ENCODE assay signal across 23 cellular contexts in genomic region chr5:107858324-107858723, GRCh38.
"Had no signal": no experiment of that assay in that cellular context is flagged by ENCODE, and none has a peak within 500 bp of the region (broad histone marks: within the 10 kb centered on the region; RNA-seq: fewer than 3 reads in every experiment).

No MANE protein-coding gene starts in this region.

- FAIRE-seq: keratinocyte, small intestine had no signal

- H3K9me3 ChIP-seq: gastrocnemius medialis, lower lobe of right lung, right lobe of liver, thoracic aorta, tibial nerve, upper lobe of left lung, vagina had no signal

- H3K9ac ChIP-seq: neural progenitor cell, parathyroid adenoma had no signal

- H3K4me3 ChIP-seq: gastrocnemius medialis, lower lobe of right lung, neural progenitor cell, right lobe of liver, thoracic aorta, tibial nerve, upper lobe of left lung, vagina had no signal

- H3K27ac ChIP-seq: gastrocnemius medialis, lower lobe of right lung, neural progenitor cell, parathyroid adenoma, right lobe of liver, thoracic aorta, tibial nerve, upper lobe of left lung, vagina had no signal

- H3K9me3 Mint-ChIP-seq: effector memory CD8-positive, alpha-beta T cell; naive B cell; natural killer cell treated with Interleukin-12 subunit alpha and Interleukin-12 subunit beta and Interleukin-15 and Interleukin-18, amount 100 ng/mL, for 72 hours; stimulated activated naive B cell treated with anti-CD40 and anti-IgM and Interleukin-4, amounts not matched to agents 10 μg/mL and 1 μg/mL and 100 μg/mL, for 72 hours; stimulated activated naive CD8-positive, alpha-beta T cell treated with anti-CD3 and anti-CD28 coated beads, Interleukin-15, Interleukin-2, amounts not matched to agents 100 ng/mL and 50 ng/mL, for 24 hours had no signal

- H3K27ac Mint-ChIP-seq: effector memory CD8-positive, alpha-beta T cell; naive B cell; natural killer cell treated with Interleukin-12 subunit alpha and Interleukin-12 subunit beta and Interleukin-15 and Interleukin-18, amount 100 ng/mL, for 72 hours; neural progenitor cell; progenitor cell of endocrine pancreas; stimulated activated naive B cell treated with anti-CD40 and anti-IgM and Interleukin-4, amounts not matched to agents 10 μg/mL and 1 μg/mL and 100 μg/mL, for 72 hours; stimulated activated naive CD8-positive, alpha-beta T cell treated with anti-CD3 and anti-CD28 coated beads, Interleukin-15, Interleukin-2, amounts not matched to agents 100 ng/mL and 50 ng/mL, for 24 hours had no signal

- H3K27me3 Mint-ChIP-seq: effector memory CD8-positive, alpha-beta T cell; naive B cell; natural killer cell treated with Interleukin-12 subunit alpha and Interleukin-12 subunit beta and Interleukin-15 and Interleukin-18, amount 100 ng/mL, for 72 hours; progenitor cell of endocrine pancreas; stimulated activated naive B cell treated with anti-CD40 and anti-IgM and Interleukin-4, amounts not matched to agents 10 μg/mL and 1 μg/mL and 100 μg/mL, for 72 hours; stimulated activated naive CD8-positive, alpha-beta T cell treated with anti-CD3 and anti-CD28 coated beads, Interleukin-15, Interleukin-2, amounts not matched to agents 100 ng/mL and 50 ng/mL, for 24 hours had no signal

- H3K36me3 Mint-ChIP-seq: natural killer cell treated with Interleukin-12 subunit alpha and Interleukin-12 subunit beta and Interleukin-15 and Interleukin-18, amount 100 ng/mL, for 72 hours; neural progenitor cell had no signal

- H3K36me3 ChIP-seq: neural progenitor cell, right lobe of liver, thoracic aorta, upper lobe of left lung had no signal

- H3K27me3 ChIP-seq: gastrocnemius medialis, neural progenitor cell, right lobe of liver, tibial nerve, upper lobe of left lung, vagina had no signal

- H3K4me1 Mint-ChIP-seq: naive B cell; neural progenitor cell; stimulated activated naive B cell treated with anti-CD40 and anti-IgM and Interleukin-4, amounts not matched to agents 10 μg/mL and 1 μg/mL and 100 μg/mL, for 72 hours had no signal

- H3K4me1 ChIP-seq: gastrocnemius medialis, lower lobe of right lung, parathyroid adenoma, right lobe of liver, tibial nerve, upper lobe of left lung, vagina had no signal

- DNase-seq: cortex of kidney; effector memory CD8-positive, alpha-beta T cell; foreskin fibroblast; gastrocnemius medialis; head of caudate nucleus; left ventricle myocardium superior; lower lobe of right lung; naive B cell; right lobe of liver; small intestine; stimulated activated CD4-positive, alpha-beta T cell treated with anti-CD3 and anti-CD28 coated beads, Interleukin-15, amount 100 ng/mL, for 24 hours; stimulated activated CD4-positive, alpha-beta T cell treated with anti-CD3 and anti-CD28 coated beads, Interleukin-2, amount 100 ng/mL, for 48 hours; stimulated activated naive B cell treated with anti-CD40 and anti-IgM and Interleukin-4, amounts not matched to agents 10 μg/mL and 1 μg/mL and 100 μg/mL, for 72 hours; upper lobe of left lung had no signal

- H3K4me3 Mint-ChIP-seq: effector memory CD8-positive, alpha-beta T cell; naive B cell; natural killer cell treated with Interleukin-12 subunit alpha and Interleukin-12 subunit beta and Interleukin-15 and Interleukin-18, amount 100 ng/mL, for 72 hours; neural progenitor cell; stimulated activated naive B cell treated with anti-CD40 and anti-IgM and Interleukin-4, amounts not matched to agents 10 μg/mL and 1 μg/mL and 100 μg/mL, for 72 hours; stimulated activated naive CD8-positive, alpha-beta T cell treated with anti-CD3 and anti-CD28 coated beads, Interleukin-15, Interleukin-2, amounts not matched to agents 100 ng/mL and 50 ng/mL, for 24 hours had no signal
